In the genomic region with DNA sequence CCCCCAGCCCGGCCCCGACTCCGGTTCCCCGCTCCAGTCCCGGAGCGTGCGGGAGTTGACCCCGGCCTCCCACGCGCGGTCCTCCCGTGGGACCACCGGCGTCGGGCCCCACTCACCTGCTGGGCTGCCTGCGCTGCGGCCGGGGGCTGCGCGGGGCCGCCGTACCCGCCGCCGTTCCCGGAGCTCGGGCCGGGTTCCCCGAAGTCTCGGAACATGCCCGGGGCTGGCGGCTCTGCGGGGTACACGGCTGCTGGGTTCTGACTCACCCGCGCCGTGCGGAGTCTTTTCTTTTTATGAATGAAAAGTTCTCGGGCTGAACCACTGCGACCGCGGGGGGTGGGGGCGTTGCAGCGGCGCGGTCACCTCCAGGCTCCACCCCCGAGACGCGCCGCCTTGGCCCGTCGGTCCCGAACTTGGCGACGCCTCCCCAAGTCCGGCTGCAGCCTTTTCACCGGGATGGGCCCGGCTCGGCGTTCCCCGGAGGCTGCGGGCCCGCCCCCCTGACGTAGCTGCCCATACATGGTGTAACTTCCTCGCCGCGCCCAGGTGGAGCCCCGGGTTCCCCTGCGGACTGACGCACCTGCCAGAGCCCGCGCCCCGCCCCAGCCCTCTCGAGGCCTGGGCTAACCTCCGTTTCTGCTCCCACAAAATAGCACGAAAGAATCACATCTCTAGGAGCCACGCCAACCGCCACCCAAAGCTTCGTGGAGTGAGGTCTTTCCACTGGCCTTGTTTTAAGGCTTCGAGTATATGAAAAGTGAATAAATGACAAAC, we compare ENCODE assay signal across 8 cellular contexts. TPM values are rescaled to one million over a fixed set of nuclear protein-coding genes. Genes with fewer than 3 reads are reported as not detected.
DNase-seq lines count a peak whose midpoint lies in the region; ATAC-seq and TF ChIP-seq lines count a peak whose summit lies in the region.

A gene (minus strand): TSS at position 264 of the 774 bp plus-strand sequence. CDS start 49 bp downstream, at position 215.

- POLR2A ChIA-PET in SK-N-SH (lab: Yijun Ruan, JAX): interaction anchor here (1.3 kb wide), 1 partner anchor 18 kb away, joined by 4 read pairs; a partner anchor contains a TSS

- DNase-seq in DMS114 treated with DMSO at 0.1 percent for 48 hours (lab: John Stamatoyannopoulos, UW; ENCODE audit: unreplicated experiment) (peak; percentile 57), HUDEP-2 (lab: John Stamatoyannopoulos, UW; ENCODE audit: unreplicated experiment in 76 of 76) (peak in 73 of 76 experiments; percentile 56 to 94 (median 86)), SK-N-SH (peak; percentile 81), glomerular visceral epithelial cell (ENCODE audit: extremely low spot score) (peak; percentile 97), osteocyte (ENCODE audit: extremely low spot score, unreplicated experiment) (peak; percentile 95)
- peak; percentile 95 for DNase-seq in activated naive CD4-positive, alpha-beta T cell treated with anti-CD3 and anti-CD28 coated beads, Interleukin-2, amount 50 U/mL, for 16 hours

- peak within 1 kb of the TSS; percentile 97 for H3K9ac ChIP-seq in SK-N-SH

- H3K4me1 Mint-ChIP-seq in osteocyte (ENCODE audit: unreplicated experiment): peaks cover 62% of the 10 kb centered on the region

- peaks cover 37% of the 10 kb centered on the region for H4K20me1 ChIP-seq in SK-N-SH (ENCODE audit: insufficient read depth)

- peak within 1 kb of the TSS; percentile 90 for H3K27ac Mint-ChIP-seq in osteocyte (ENCODE audit: unreplicated experiment)

- peaks cover 59% of the 10 kb centered on the region for H3F3A ChIP-seq in SK-N-SH (replicated peaks; ENCODE audit: insufficient read depth)

- H3K27ac ChIP-seq in SK-N-SH (ENCODE audit: low read depth in 2 of 2, low read length in 1 of 2) (peak within 1 kb of the TSS in 1 of 2 experiments; percentile 95; a peak in 3 of 4 replicates), thymus (ENCODE audit: low read depth) (peak within 1 kb of the TSS; percentile 49)

- H3K36me3 ChIP-seq in SK-N-SH (replicated peaks in 1 of 2; ENCODE audit: control insufficient read depth in 1 of 2, insufficient read depth in 2 of 2, low read length in 1 of 2): peaks cover 0 to 31% of the 10 kb centered on the region in 2 experiments
- no peaks in the 10 kb centered on the region for H3K36me3 ChIP-seq in thymus (ENCODE audit: control insufficient read depth, insufficient read depth)

- no peaks in the 10 kb centered on the region for H3K27me3 ChIP-seq in SK-N-SH (ENCODE audit: insufficient read depth)
- H3K27me3 ChIP-seq in thymus (ENCODE audit: control insufficient read depth, insufficient read depth): peaks cover 22% of the 10 kb centered on the region

- H3K4me3 ChIP-seq in SK-N-SH (ENCODE audit: low read depth in 2 of 2, low read length in 1 of 2) (peak within 1 kb of the TSS; percentile 59 to 82), thymus (ENCODE audit: low read length) (peak within 1 kb of the TSS; percentile 58)

- CTCF ChIA-PET in SK-N-SH (lab: Yijun Ruan, JAX): interaction anchor here (0.8 to 4.6 kb wide), 8 partner anchors 11 to 360 kb away, joined by 3 to 36 read pairs (median 4); a partner anchor contains a TSS

- TF ChIP-seq CTCF in SK-N-SH (IDR thresholded peaks at IDR 0.05) (no peak), osteocyte (IDR thresholded peaks at IDR 0.05) (no peak)

- no peaks in the 10 kb centered on the region for H3K36me3 Mint-ChIP-seq in osteocyte (ENCODE audit: unreplicated experiment)

- no peak within 1 kb of the TSS for H2AFZ ChIP-seq in SK-N-SH (ENCODE audit: low read depth)

- H3K9me3 Mint-ChIP-seq in osteocyte (ENCODE audit: unreplicated experiment): no peaks in the 10 kb centered on the region

- no peak for TF ChIP-seq RAD21 in SK-N-SH (IDR thresholded peaks at IDR 0.05; ENCODE audit: low read length)

- 15% methylated on average over 22 of the region's 80 CpGs for WGBS in SK-N-SH (ENCODE audit: low lambda C conversion rate)
- WGBS in thymus: 2% methylated on average over 80 of the region's 80 CpGs

- H3K9me2 ChIP-seq in SK-N-SH: no peaks in the 10 kb centered on the region

- TF ChIP-seq EP300 in SK-N-SH (IDR thresholded peaks at IDR 0.05; ENCODE audit: borderline replicate concordance in 1 of 2, low read depth in 1 of 2, low read length in 1 of 2): peak in 1 of 2 experiments; percentile 52; a peak in 1 of 4 replicates

- peak within 1 kb of the TSS; percentile 89 for H3K4me2 ChIP-seq in SK-N-SH

- no peaks in the 10 kb centered on the region for H3K27me3 Mint-ChIP-seq in osteocyte (ENCODE audit: unreplicated experiment)

- peak within 1 kb of the TSS; percentile 90 for H3K4me3 Mint-ChIP-seq in osteocyte (ENCODE audit: unreplicated experiment)

- H3K9me3 ChIP-seq in SK-N-SH: no peaks in the 10 kb centered on the region
- H3K9me3 ChIP-seq in thymus (ENCODE audit: control insufficient read depth): no peaks in the 10 kb centered on the region

- H3K79me2 ChIP-seq in SK-N-SH (ENCODE audit: insufficient read depth): peaks cover 86% of the 10 kb centered on the region

- peak; percentile 73 for ATAC-seq in GM21381 (IDR thresholded peaks at IDR 0.05; ENCODE audit: unreplicated experiment)

- H3K4me1 ChIP-seq in SK-N-SH (ENCODE audit: control insufficient read depth in 1 of 2, insufficient read depth in 2 of 2, low read depth in 1 of 2, low read length in 1 of 2) (peaks cover 0 to 44% of the 10 kb centered on the region in 2 experiments; a peak in 3 of 4 replicates), thymus (ENCODE audit: control insufficient read depth, insufficient read depth, low read length) (peaks cover 18% of the 10 kb centered on the region)

TF ChIP-seq in SK-N-SH, 30 proteins besides CTCF, POLR2A, EP300 and RAD21 (continues in another document):
- TF ChIP-seq ELF1 (IDR thresholded peaks at IDR 0.05) (no peak), POLR2AphosphoS5 (IDR thresholded peaks at IDR 0.05; ENCODE audit: low read depth, low read length) (peak; percentile 97), CHD2 (IDR thresholded peaks at IDR 0.05; ENCODE audit: low read length, partially characterized antibody) (no peak), TEAD4 (IDR thresholded peaks at IDR 0.05; ENCODE audit: borderline replicate concordance, insufficient read depth) (no peak), GABPA (IDR thresholded peaks at IDR 0.05; ENCODE audit: low read depth) (0 out of 2 replicates have a peak, but pooled peaks have one; percentile 15), NFIC (IDR thresholded peaks at IDR 0.05; ENCODE audit: borderline replicate concordance) (peak; percentile 29), JUND (IDR thresholded peaks at IDR 0.05) (peak; percentile 52), YY1 (IDR thresholded peaks at IDR 0.05; ENCODE audit: low read depth) (no peak), SMC3 (IDR thresholded peaks at IDR 0.05; ENCODE audit: low read depth, low read length) (no peak), RXRA (IDR thresholded peaks at IDR 0.05; ENCODE audit: borderline replicate concordance, low read depth) (peak; percentile 31; the same call in 1 of the 2 replicates)
- TF ChIP-seq, protein P1, sequence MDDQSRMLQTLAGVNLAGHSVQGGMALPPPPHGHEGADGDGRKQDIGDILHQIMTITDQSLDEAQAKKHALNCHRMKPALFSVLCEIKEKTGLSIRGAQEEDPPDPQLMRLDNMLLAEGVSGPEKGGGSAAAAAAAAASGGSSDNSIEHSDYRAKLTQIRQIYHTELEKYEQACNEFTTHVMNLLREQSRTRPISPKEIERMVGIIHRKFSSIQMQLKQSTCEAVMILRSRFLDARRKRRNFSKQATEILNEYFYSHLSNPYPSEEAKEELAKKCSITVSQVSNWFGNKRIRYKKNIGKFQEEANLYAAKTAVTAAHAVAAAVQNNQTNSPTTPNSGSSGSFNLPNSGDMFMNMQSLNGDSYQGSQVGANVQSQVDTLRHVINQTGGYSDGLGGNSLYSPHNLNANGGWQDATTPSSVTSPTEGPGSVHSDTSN (IDR thresholded peaks at IDR 0.05): no peak; the same call in none of the 2 replicates
- TF ChIP-seq, protein P2, sequence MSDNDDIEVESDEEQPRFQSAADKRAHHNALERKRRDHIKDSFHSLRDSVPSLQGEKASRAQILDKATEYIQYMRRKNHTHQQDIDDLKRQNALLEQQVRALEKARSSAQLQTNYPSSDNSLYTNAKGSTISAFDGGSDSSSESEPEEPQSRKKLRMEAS (IDR thresholded peaks at IDR 0.05; ENCODE audit: low read depth): peak; percentile 78
- TF ChIP-seq, protein P3, sequence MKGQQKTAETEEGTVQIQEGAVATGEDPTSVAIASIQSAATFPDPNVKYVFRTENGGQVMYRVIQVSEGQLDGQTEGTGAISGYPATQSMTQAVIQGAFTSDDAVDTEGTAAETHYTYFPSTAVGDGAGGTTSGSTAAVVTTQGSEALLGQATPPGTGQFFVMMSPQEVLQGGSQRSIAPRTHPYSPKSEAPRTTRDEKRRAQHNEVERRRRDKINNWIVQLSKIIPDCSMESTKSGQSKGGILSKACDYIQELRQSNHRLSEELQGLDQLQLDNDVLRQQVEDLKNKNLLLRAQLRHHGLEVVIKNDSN (IDR thresholded peaks at IDR 0.05; ENCODE audit: borderline replicate concordance, low read depth): no peak
- TF ChIP-seq, protein P4, sequence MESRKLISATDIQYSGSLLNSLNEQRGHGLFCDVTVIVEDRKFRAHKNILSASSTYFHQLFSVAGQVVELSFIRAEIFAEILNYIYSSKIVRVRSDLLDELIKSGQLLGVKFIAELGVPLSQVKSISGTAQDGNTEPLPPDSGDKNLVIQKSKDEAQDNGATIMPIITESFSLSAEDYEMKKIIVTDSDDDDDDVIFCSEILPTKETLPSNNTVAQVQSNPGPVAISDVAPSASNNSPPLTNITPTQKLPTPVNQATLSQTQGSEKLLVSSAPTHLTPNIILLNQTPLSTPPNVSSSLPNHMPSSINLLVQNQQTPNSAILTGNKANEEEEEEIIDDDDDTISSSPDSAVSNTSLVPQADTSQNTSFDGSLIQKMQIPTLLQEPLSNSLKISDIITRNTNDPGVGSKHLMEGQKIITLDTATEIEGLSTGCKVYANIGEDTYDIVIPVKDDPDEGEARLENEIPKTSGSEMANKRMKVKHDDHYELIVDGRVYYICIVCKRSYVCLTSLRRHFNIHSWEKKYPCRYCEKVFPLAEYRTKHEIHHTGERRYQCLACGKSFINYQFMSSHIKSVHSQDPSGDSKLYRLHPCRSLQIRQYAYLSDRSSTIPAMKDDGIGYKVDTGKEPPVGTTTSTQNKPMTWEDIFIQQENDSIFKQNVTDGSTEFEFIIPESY (IDR thresholded peaks at IDR 0.05; ENCODE audit: borderline replicate concordance, low read depth): 0 out of 2 replicates have a peak, but pooled peaks have one; percentile 41

RNA-seq across cellular contexts. Expression of the gene that starts here (rescaled TPM):
- polyA plus RNA-seq in SK-N-SH (2012; rRNA removed) (17.9 and 30.1 TPM in 2 replicates), thymus (3.8 TPM)
- polyA plus RNA-seq in SK-N-SH (2012; cell fraction: cytosol; rRNA removed): 18.1 and 21.6 TPM in 2 replicates
- 28.3 and 39.9 TPM in 2 replicates for polyA plus RNA-seq in SK-N-SH (2012; cell fraction: nucleus; rRNA removed)
- 37.2 and 38.0 TPM in 2 replicates for total RNA-seq in osteocyte
